Comparison of ENCODE assay signal across 21 cellular contexts in the genomic region with DNA sequence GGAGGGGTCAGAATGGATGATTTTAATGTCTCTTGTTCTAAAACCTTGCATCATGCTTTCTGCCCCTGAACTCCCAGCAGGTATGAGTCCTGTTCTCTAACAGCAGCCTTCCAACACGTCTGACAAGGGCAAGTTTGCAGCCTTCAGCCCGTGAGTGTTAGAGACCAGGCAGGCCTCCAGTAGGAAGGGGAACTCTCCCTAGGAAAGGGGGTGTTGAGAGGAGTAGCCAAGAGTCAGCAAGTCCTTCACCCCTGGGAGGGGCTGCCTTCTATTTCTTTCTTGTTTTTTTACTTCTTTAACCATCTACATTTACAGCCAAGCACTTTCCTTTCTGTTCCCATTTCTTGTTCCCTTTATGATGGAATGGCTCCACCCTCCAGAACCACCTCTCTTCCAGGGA. TPM values are rescaled to one million over a fixed set of nuclear protein-coding genes. Genes with fewer than 3 reads are reported as not detected.
A peak's percentile ranks its signal among the peaks of the same experiment; 100 is the strongest.
DNase-seq lines count a peak whose midpoint lies in the region; ATAC-seq and TF ChIP-seq lines count a peak whose summit lies in the region.
"Had no signal": no experiment of that assay in that cellular context is flagged by ENCODE, and none has a peak within 500 bp of the region (broad histone marks: within the 10 kb centered on the region; RNA-seq: fewer than 3 reads in every experiment).

No MANE protein-coding gene starts in this region.

- H3K4me1 Mint-ChIP-seq in activated CD8-positive, alpha-beta memory T cell treated with anti-CD3 and anti-CD28 coated beads, Interleukin-2, amount 10 ng/mL, durations not matched to agents 7 days and 5 days = peaks cover 71% of the 10 kb centered on the region
- H3K4me1 Mint-ChIP-seq in CD14-positive monocyte (peaks cover 58% of the 10 kb centered on the region), progenitor cell of endocrine pancreas (ENCODE audit: low read depth) (peaks cover 10% of the 10 kb centered on the region)
- peaks cover 35% of the 10 kb centered on the region for H3K4me1 Mint-ChIP-seq in activated CD8-positive, alpha-beta T cell treated with anti-CD3 and anti-CD28 coated beads for 36 hours (ENCODE audit: low read depth)

- no peaks in the 10 kb centered on the region for H3K9me3 Mint-ChIP-seq in activated CD8-positive, alpha-beta memory T cell treated with anti-CD3 and anti-CD28 coated beads, Interleukin-2, amount 10 ng/mL, durations not matched to agents 7 days and 5 days (ENCODE audit: low read depth)
- H3K9me3 Mint-ChIP-seq in CD14-positive monocyte (no peaks in the 10 kb centered on the region), progenitor cell of endocrine pancreas (ENCODE audit: low read depth) (no peaks in the 10 kb centered on the region)
- no peaks in the 10 kb centered on the region for H3K9me3 Mint-ChIP-seq in activated CD8-positive, alpha-beta T cell treated with anti-CD3 and anti-CD28 coated beads for 36 hours
- H3K9me3 Mint-ChIP-seq: CD4-positive, alpha-beta T cell; IgD-negative memory B cell had no signal

- TF ChIP-seq CTCF in CD14-positive monocyte (IDR thresholded peaks at IDR 0.05) (no peak), progenitor cell of endocrine pancreas (IDR thresholded peaks at IDR 0.05; ENCODE audit: unreplicated experiment) (no peak), GM20000 (IDR thresholded peaks at IDR 0.05; ENCODE audit: extremely low read depth, missing control alignments) (no peak)
- no peak for TF ChIP-seq CTCF in activated CD8-positive, alpha-beta T cell treated with anti-CD3 and anti-CD28 coated beads for 36 hours (IDR thresholded peaks at IDR 0.05)

- intact Hi-C loops in CD14-positive monocyte (cut with micrococcal nuclease) (no loop called here), left ventricle myocardium superior (cut with micrococcal nuclease) (no loop called here)
- intact Hi-C loops in activated CD8-positive, alpha-beta T cell treated with anti-CD3 and anti-CD28 coated beads for 36 hours (cut with micrococcal nuclease) = no loop called here

- H3K27ac Mint-ChIP-seq in activated CD8-positive, alpha-beta memory T cell treated with anti-CD3 and anti-CD28 coated beads, Interleukin-2, amount 10 ng/mL, durations not matched to agents 7 days and 5 days = peak overlapping the region; percentile 79
- H3K27ac Mint-ChIP-seq in CD14-positive monocyte (peak overlapping the region in 6 of 7 donors; percentile 44 to 97 (median 76)), progenitor cell of endocrine pancreas (no peak overlapping the region)
- peak overlapping the region; percentile 41 for H3K27ac Mint-ChIP-seq in activated CD8-positive, alpha-beta T cell treated with anti-CD3 and anti-CD28 coated beads for 36 hours
- H3K27ac Mint-ChIP-seq: CD4-positive, alpha-beta T cell had no signal

- POLR2A ChIA-PET in activated CD8-positive, alpha-beta T cell treated with anti-CD3 and anti-CD28 coated beads for 36 hours (lab: Charles Lee) = no interaction called here

- no peak for DNase-seq in activated CD8-positive, alpha-beta memory T cell treated with anti-CD3 and anti-CD28 coated beads, Interleukin-2, amount 10 ng/mL, durations not matched to agents 7 days and 5 days
- no peak for DNase-seq in activated CD8-positive, alpha-beta memory T cell treated with anti-CD3 and anti-CD28 coated beads, Interleukin-2, amount 50 U/mL, for 4 hours
- DNase-seq in CD14-positive monocyte (ENCODE audit: low spot score) (no peak), left ventricle myocardium superior (no peak), progenitor cell of endocrine pancreas (ENCODE audit: low spot score, unreplicated experiment) (no peak), GM20000 (ENCODE audit: low spot score) (no peak), left lobe of liver (ENCODE audit: low spot score) (no peak)
- DNase-seq in activated CD8-positive, alpha-beta T cell treated with anti-CD3 and anti-CD28 coated beads for 36 hours = no peak
- DNase-seq: 8988T; Caco-2; CD4-positive, alpha-beta T cell; GDM1; GM23248; HCEC 1CT; Karpas-422; NCI-H1417 treated with DMSO at 0.1 percent for 48 hours; NCI-H187 treated with DMSO at 0.1 percent for 48 hours; NCI-H2227 treated with DMSO at 0.1 percent for 48 hours; NCI-H526 had no signal

- no peaks in the 10 kb centered on the region for H3K27me3 Mint-ChIP-seq in activated CD8-positive, alpha-beta memory T cell treated with anti-CD3 and anti-CD28 coated beads, Interleukin-2, amount 10 ng/mL, durations not matched to agents 7 days and 5 days
- H3K27me3 Mint-ChIP-seq in CD14-positive monocyte (ENCODE audit: low read depth in 3 of 3) (peaks cover 0 to 3% (median 0%) of the 10 kb centered on the region in 3 donors), progenitor cell of endocrine pancreas (peaks cover 25% of the 10 kb centered on the region)
- no peaks in the 10 kb centered on the region for H3K27me3 Mint-ChIP-seq in activated CD8-positive, alpha-beta T cell treated with anti-CD3 and anti-CD28 coated beads for 36 hours

- H3K36me3 Mint-ChIP-seq in activated CD8-positive, alpha-beta memory T cell treated with anti-CD3 and anti-CD28 coated beads, Interleukin-2, amount 10 ng/mL, durations not matched to agents 7 days and 5 days = peaks cover 29% of the 10 kb centered on the region
- H3K36me3 Mint-ChIP-seq in CD14-positive monocyte (peaks cover 5 to 12% of the 10 kb centered on the region in 2 donors), progenitor cell of endocrine pancreas (ENCODE audit: insufficient read depth) (no peaks in the 10 kb centered on the region)
- peaks cover 31% of the 10 kb centered on the region for H3K36me3 Mint-ChIP-seq in activated CD8-positive, alpha-beta T cell treated with anti-CD3 and anti-CD28 coated beads for 36 hours (ENCODE audit: low read depth)
- H3K36me3 Mint-ChIP-seq: IgD-negative memory B cell had no signal

- CTCF ChIA-PET in activated CD8-positive, alpha-beta memory T cell treated with anti-CD3 and anti-CD28 coated beads, Interleukin-2, amount 10 ng/mL, durations not matched to agents 7 days and 5 days (lab: Charles Lee) = interaction anchor here (0.7 to 6.1 kb wide), 5 partner anchors 13 to 208 kb away, joined by 3 to 24 read pairs (median 3); a partner anchor contains a TSS
- CTCF ChIA-PET in activated CD8-positive, alpha-beta T cell treated with anti-CD3 and anti-CD28 coated beads for 36 hours (lab: Charles Lee) = interaction anchor here (1.1 to 1.4 kb wide), 2 partner anchors 20 to 96 kb away, joined by 3 to 4 read pairs; no protein-coding TSS in a partner anchor

- no peak for ATAC-seq in activated CD8-positive, alpha-beta memory T cell treated with anti-CD3 and anti-CD28 coated beads, Interleukin-2, amount 10 ng/mL, durations not matched to agents 7 days and 5 days
- ATAC-seq in activated CD8-positive, alpha-beta T cell treated with anti-CD3 and anti-CD28 coated beads for 36 hours = no peak
- ATAC-seq in left ventricle myocardium superior (peak; percentile 39), left lobe of liver (no peak)
- ATAC-seq: Panc1 had no signal

- no peak overlapping the region for H3K4me3 Mint-ChIP-seq in activated CD8-positive, alpha-beta memory T cell treated with anti-CD3 and anti-CD28 coated beads, Interleukin-2, amount 10 ng/mL, durations not matched to agents 7 days and 5 days
- H3K4me3 Mint-ChIP-seq in CD14-positive monocyte (peak overlapping the region in 1 of 2 donors; percentile 56), progenitor cell of endocrine pancreas (ENCODE audit: low read depth) (no peak overlapping the region)
- no peak overlapping the region for H3K4me3 Mint-ChIP-seq in activated CD8-positive, alpha-beta T cell treated with anti-CD3 and anti-CD28 coated beads for 36 hours
- H3K4me3 Mint-ChIP-seq: CD4-positive, alpha-beta T cell; IgD-negative memory B cell had no signal

RNA-seq across cellular contexts. Expression of a gene that starts 14.2 kb away (rescaled TPM):
- 100 to 1,000 TPM; 109 to 130 TPM for total RNA-seq in activated CD8-positive, alpha-beta memory T cell treated with anti-CD3 and anti-CD28 coated beads, Interleukin-2, amount 10 ng/mL, durations not matched to agents 7 days and 5 days
- polyA plus RNA-seq in CD14-positive monocyte = 10 to 100 TPM; 15.1 to 34.7 TPM
- 10 to 100 TPM; 52.6 to 61.3 TPM for total RNA-seq in activated CD8-positive, alpha-beta T cell treated with anti-CD3 and anti-CD28 coated beads for 36 hours
- total RNA-seq in left ventricle myocardium superior (1.6 TPM), progenitor cell of endocrine pancreas (0.53 and 0.55 TPM in 2 replicates), left lobe of liver (0.28 TPM)

Comparison
In these comparisons a context has a peak if more than half of its experiments do, and no peak if none do; other contexts are left out.
1. RNA of a gene that starts 14.2 kb away (total RNA-seq): 109 to 130 TPM in activated CD8-positive, alpha-beta memory T cell treated with anti-CD3 and anti-CD28 coated beads, Interleukin-2, amount 10 ng/mL, durations not matched to agents 7 days and 5 days and 52.6 to 61.3 TPM in activated CD8-positive, alpha-beta T cell treated with anti-CD3 and anti-CD28 coated beads for 36 hours; 1.6 TPM in left ventricle myocardium superior (single experiment), 0.53 to 0.55 TPM in progenitor cell of endocrine pancreas and 0.28 TPM in left lobe of liver (single experiment); every median in the first group is over 10 times any median in the second.